Comparison of ENCODE assay signal across 13 cellular contexts in the genomic region with DNA sequence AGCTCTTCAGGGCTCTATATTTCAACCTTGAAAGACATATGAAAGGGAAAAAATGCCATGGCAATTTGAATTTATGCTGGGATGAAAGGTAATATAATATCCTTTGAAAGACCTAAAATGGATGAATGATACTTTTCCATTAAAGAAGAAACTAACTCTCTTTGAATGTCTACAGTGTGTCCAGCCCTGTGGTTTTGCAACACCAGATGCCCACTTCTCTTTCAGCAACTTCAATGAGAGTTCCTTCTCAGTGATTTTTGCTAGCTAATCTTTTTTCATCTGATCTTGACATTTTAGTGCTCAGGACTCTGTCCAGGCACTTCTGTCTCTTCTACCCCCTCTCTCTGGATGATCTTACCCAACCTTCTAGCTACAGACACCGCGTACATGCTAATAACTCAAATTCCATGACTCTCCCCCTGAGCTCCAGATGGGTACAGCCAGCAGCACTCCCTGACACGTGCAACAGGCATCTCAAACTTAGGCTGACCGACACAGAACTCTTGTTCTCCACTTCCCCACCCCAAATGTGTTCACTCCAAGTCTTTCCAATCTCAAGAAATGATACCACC.
DNase-seq lines count a peak whose midpoint lies in the region; ATAC-seq and TF ChIP-seq lines count a peak whose summit lies in the region.
"Had no signal": no experiment of that assay in that cellular context is flagged by ENCODE, and none has a peak within 500 bp of the region (broad histone marks: within the 10 kb centered on the region; RNA-seq: fewer than 3 reads in every experiment).

No MANE protein-coding gene starts in this region.

- H3K9me3 Mint-ChIP-seq in immature natural killer cell, result no peaks in the 10 kb centered on the region
- H3K9me3 Mint-ChIP-seq: activated T-cell treated with anti-CD3 and anti-CD28 coated beads, Interleukin-2, amount 50 U/mL, for 4 hours had no signal

- DNase-seq in SKM-1 (lab: John Stamatoyannopoulos, UW; ENCODE audit: unreplicated experiment) (peak; percentile 1), SKM-1 treated with dmso at 0.1 percent for 144 hours (lab: John Stamatoyannopoulos, UW; ENCODE audit: unreplicated experiment) (no peak), ascending aorta (ENCODE audit: low spot score in 2 of 2) (no peak), immature natural killer cell (no peak), putamen (ENCODE audit: low spot score) (peak; percentile 14), NCI-H1092 treated with DMSO at 0.1 percent for 48 hours (lab: John Stamatoyannopoulos, UW) (no peak), amniotic stem cell (lab: John Stamatoyannopoulos, UW) (no peak)
- DNase-seq: activated T-cell treated with anti-CD3 and anti-CD28 coated beads, Interleukin-2, amount 50 U/mL, for 4 hours; esophagus squamous epithelium; NCI-H69; SJCRH30; thyroid gland had no signal

- H3K4me3 ChIP-seq in ascending aorta, result peak overlapping the region in 1 of 2 donors; percentile 4
- H3K4me3 ChIP-seq: esophagus squamous epithelium, SJCRH30, thyroid gland had no signal

- H3K9me3 ChIP-seq in ascending aorta, result no peaks in the 10 kb centered on the region
- H3K9me3 ChIP-seq: esophagus squamous epithelium, SJCRH30, thyroid gland had no signal

- H3K27ac ChIP-seq in ascending aorta, result peak overlapping the region; percentile 80 to 85
- H3K27ac ChIP-seq: SJCRH30, thyroid gland had no signal

- H3K36me3 Mint-ChIP-seq in immature natural killer cell, result peaks cover 11 to 18% (median 13%) of the 10 kb centered on the region in 3 donors

- H3K27me3 ChIP-seq in ascending aorta, result no peaks in the 10 kb centered on the region
- H3K27me3 ChIP-seq: esophagus squamous epithelium, SJCRH30, thyroid gland had no signal

- H3K4me1 ChIP-seq in ascending aorta, result peaks cover 24 to 33% of the 10 kb centered on the region in 2 donors
- H3K4me1 ChIP-seq: SJCRH30 had no signal

- H3K27ac Mint-ChIP-seq in immature natural killer cell, result peak overlapping the region in 5 of 6 donors; percentile 5 to 75 (median 13)

- no peak for TF ChIP-seq CTCF in ascending aorta (IDR thresholded peaks at IDR 0.05)

- no peak overlapping the region for H3K4me3 Mint-ChIP-seq in immature natural killer cell
- H3K4me3 Mint-ChIP-seq: activated T-cell treated with anti-CD3 and anti-CD28 coated beads, Interleukin-2, amount 50 U/mL, for 4 hours had no signal

- intact Hi-C loops in ascending aorta (cut with DNase I), result loop anchor here (5.0 kb wide), 4 partner anchors 39 to 334 kb away; partner anchors contain the start of gene FOXN3

- H3K27me3 Mint-ChIP-seq in immature natural killer cell (ENCODE audit: low read depth in 3 of 3), result peaks cover 0 to 2% (median 0%) of the 10 kb centered on the region in 3 donors

- H3K4me1 Mint-ChIP-seq in immature natural killer cell, result peaks cover 43 to 79% of the 10 kb centered on the region in 2 donors

- H3K36me3 ChIP-seq in ascending aorta, result peaks cover 0 to 3% of the 10 kb centered on the region in 2 donors
- H3K36me3 ChIP-seq: SJCRH30, thyroid gland had no signal

- ATAC-seq in HG03139 (IDR thresholded peaks at IDR 0.05; ENCODE audit: unreplicated experiment), result no peak
- ATAC-seq: activated T-cell treated with anti-CD3 and anti-CD28 coated beads, Interleukin-2, amount 50 U/mL, for 4 hours had no signal

Comparison
In these comparisons a context has a peak if more than half of its experiments do, and no peak if none do; other contexts are left out.
1. DNase-seq: peak in SKM-1 (single experiment) and putamen (single experiment); none in SKM-1 treated with dmso at 0.1 percent for 144 hours (single experiment), ascending aorta (0 of 2), immature natural killer cell (0 of 3), NCI-H1092 treated with DMSO at 0.1 percent for 48 hours (single experiment) and amniotic stem cell (single experiment).